1 cellular context compared by ENCODE assay signal in genomic region chr1:31159869-31160611, GRCh38.
TF ChIP-seq lines count a peak whose summit lies in the region.

No MANE protein-coding gene starts in this region.

TF ChIP-seq in K562, 482 proteins besides CTCF, POLR2A, EP300 and RAD21 (continued from another document and continues in another):
- TF ChIP-seq MNT (conservative IDR thresholded peaks at IDR 0.05) (0 out of 4 replicates have a peak, but pooled peaks of 1 of the 2 experiments have one; percentile 53), TCF15 (CRISPR knock-in tag; IDR thresholded peaks at IDR 0.05) (peak; percentile 85), ZNF133 (CRISPR knock-in tag; IDR thresholded peaks at IDR 0.05) (peak; percentile 76; the same call in 1 of the 2 replicates), ARID1B (IDR thresholded peaks at IDR 0.05) (peak; percentile 84), ZBTB43 (CRISPR knock-in tag; IDR thresholded peaks at IDR 0.05) (no peak), ZNF561 (CRISPR knock-in tag; conservative IDR thresholded peaks at IDR 0.05) (no peak), PTBP1 (IDR thresholded peaks at IDR 0.05; ENCODE audit: low read depth, low read length) (no peak), RCOR1 (IDR thresholded peaks at IDR 0.05; ENCODE audit: borderline replicate concordance in 1 of 2, low read depth in 2 of 2, low read length in 2 of 2) (peak; percentile 28 to 90; a peak in 2 of 4 replicates), CREBBP (IDR thresholded peaks at IDR 0.05; ENCODE audit: low read depth, low read length) (no peak), PTTG1 (tag; IDR thresholded peaks at IDR 0.05; ENCODE audit: low read depth) (0 out of 2 replicates have a peak, but pooled peaks have one; percentile 21), ZNF695 (CRISPR knock-in tag; IDR thresholded peaks at IDR 0.05) (0 out of 2 replicates have a peak, but pooled peaks have one; percentile 78), ELF2 (CRISPR knock-in tag; IDR thresholded peaks at IDR 0.05) (no peak), LEF1 (IDR thresholded peaks at IDR 0.05) (peak; percentile 65; the same call in 1 of the 2 replicates), SETDB1 (IDR thresholded peaks at IDR 0.05; ENCODE audit: low read length) (no peak), ZBTB9 (CRISPR knock-in tag; IDR thresholded peaks at IDR 0.05) (peak; percentile 91; the same call in 1 of the 2 replicates), CEBPB (tag; IDR thresholded peaks at IDR 0.05) (no peak), CAMTA2 (CRISPR knock-in tag; conservative IDR thresholded peaks at IDR 0.05) (no peak), MYBL2 (IDR thresholded peaks at IDR 0.05; ENCODE audit: low read depth) (no peak), MYBL2 (CRISPR knock-in tag; IDR thresholded peaks at IDR 0.05; ENCODE audit: borderline replicate concordance) (no peak), BCL6 (CRISPR knock-in tag; IDR thresholded peaks at IDR 0.05) (peak; percentile 71; the same call in 1 of the 2 replicates), ZNF79 (CRISPR knock-in tag; IDR thresholded peaks at IDR 0.05; ENCODE audit: low read depth) (0 out of 2 replicates have a peak, but pooled peaks have one; percentile 57), PHF20 (IDR thresholded peaks at IDR 0.05; ENCODE audit: partially characterized antibody) (peak; percentile 42), TFAP4 (CRISPR knock-in tag; IDR thresholded peaks at IDR 0.05; ENCODE audit: borderline replicate concordance) (peak; percentile 48; the same call in 1 of the 2 replicates), ATF4 (CRISPR knock-in tag; IDR thresholded peaks at IDR 0.05) (peak; percentile 70), MTF1 (CRISPR knock-in tag; IDR thresholded peaks at IDR 0.05; ENCODE audit: borderline replicate concordance) (peak; percentile 72; the same call in 1 of the 2 replicates), ZNF175 (CRISPR knock-in tag; IDR thresholded peaks at IDR 0.05; ENCODE audit: low read depth) (peak; percentile 81), ERF (CRISPR knock-in tag; IDR thresholded peaks at IDR 0.05) (peak; percentile 94), JUN (IDR thresholded peaks at IDR 0.05; ENCODE audit: borderline replicate concordance, low read depth, low read length) (peak; percentile 17; the same call in 1 of the 2 replicates), JUN (CRISPR knock-in tag; IDR thresholded peaks at IDR 0.05; ENCODE audit: borderline replicate concordance) (no peak), NCOA6 (IDR thresholded peaks at IDR 0.05) (no peak), ZNF75A (CRISPR knock-in tag; IDR thresholded peaks at IDR 0.05) (peak; percentile 69), HDAC1 (IDR thresholded peaks at IDR 0.05) (peak in 1 of 2 experiments; percentile 59; a peak in 2 of 4 replicates), CUX1 (CRISPR knock-in tag; IDR thresholded peaks at IDR 0.05) (peak; percentile 73; the same call in 1 of the 2 replicates), ZNF280A (IDR thresholded peaks at IDR 0.05; ENCODE audit: low read depth, partially characterized antibody) (no peak), MXD1 (CRISPR knock-in tag; IDR thresholded peaks at IDR 0.05; ENCODE audit: borderline replicate concordance, poor library complexity, severe bottlenecking) (peak; percentile 22), ZNF583 (CRISPR knock-in tag; IDR thresholded peaks at IDR 0.05) (peak; percentile 92), E2F6 (IDR thresholded peaks at IDR 0.05; ENCODE audit: borderline replicate concordance in 1 of 2, extremely low read depth in 1 of 2, insufficient read depth in 1 of 2, insufficient read length in 1 of 2, low read depth in 1 of 2, low read length in 1 of 2, poor library complexity in 1 of 2, severe bottlenecking in 1 of 2) (peak; percentile 27 to 50), ZNF644 (tag; IDR thresholded peaks at IDR 0.05; ENCODE audit: low read depth) (peak; percentile 91), ZNF165 (CRISPR knock-in tag; IDR thresholded peaks at IDR 0.05; ENCODE audit: borderline replicate concordance) (peak; percentile 66; the same call in 1 of the 2 replicates), NR4A1 (CRISPR knock-in tag; IDR thresholded peaks at IDR 0.05) (peak; percentile 97), NR4A1 (tag; IDR thresholded peaks at IDR 0.05) (peak; percentile 87), HNRNPL (IDR thresholded peaks at IDR 0.05; ENCODE audit: low read depth, low read length) (no peak), TEAD1 (CRISPR knock-in tag; IDR thresholded peaks at IDR 0.05) (peak in 1 of 2 experiments; percentile 83; a peak in 2 of 4 replicates), PCBP1 (IDR thresholded peaks at IDR 0.05; ENCODE audit: low read depth, low read length, poor library complexity, severe bottlenecking) (no peak), MITF (IDR thresholded peaks at IDR 0.05) (peak; percentile 77), ZNF134 (CRISPR knock-in tag; conservative IDR thresholded peaks at IDR 0.05) (no peak; the same call in none of the 2 replicates)
